In the genomic region with DNA sequence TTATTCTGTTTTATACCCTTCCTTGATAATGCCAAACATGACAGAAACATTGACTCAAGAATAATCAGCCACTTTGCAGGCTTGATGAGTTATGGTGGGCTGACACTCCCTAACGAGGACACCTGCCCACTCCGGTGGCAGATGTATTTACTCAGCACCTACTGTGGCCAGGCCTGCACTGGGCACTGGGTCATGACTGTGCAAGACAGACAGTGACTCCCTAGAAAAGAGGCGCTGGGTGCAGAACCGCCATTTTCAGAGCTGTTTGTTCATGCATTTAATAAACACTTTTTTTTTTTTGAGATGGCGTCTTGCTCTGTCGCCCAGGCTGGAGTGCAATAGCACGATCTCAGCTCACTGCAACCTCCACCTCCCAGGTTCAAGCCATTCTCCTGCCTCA, we compare ENCODE assay signal across 14 cellular contexts. TPM values are rescaled to one million over a fixed set of nuclear protein-coding genes. Genes with fewer than 3 reads are reported as not detected.
DNase-seq lines count a peak whose midpoint lies in the region; ATAC-seq and TF ChIP-seq lines count a peak whose summit lies in the region.
"Had no signal": no experiment of that assay in that cellular context is flagged by ENCODE, and none has a peak within 500 bp of the region (broad histone marks: within the 10 kb centered on the region; RNA-seq: fewer than 3 reads in every experiment).

No MANE protein-coding gene starts in this region.

- H2AFZ ChIP-seq in H9 (ENCODE audit: low read length): no peak overlapping the region

- H4K5ac ChIP-seq in H9 (ENCODE audit: insufficient read length, low read depth, low read length): no peak overlapping the region

- no peak overlapping the region for H2BK12ac ChIP-seq in H9 (ENCODE audit: insufficient read length, low read depth, low read length)

- no peaks in the 10 kb centered on the region for H3K27me3 ChIP-seq in BLaER1
- no peaks in the 10 kb centered on the region for H3K27me3 ChIP-seq in H9 (ENCODE audit: insufficient read depth, low read length)
- H3K27me3 ChIP-seq in H7 (ENCODE audit: control insufficient read depth, insufficient read depth, low read length): no peaks in the 10 kb centered on the region; the same call in 1 of the 2 replicates

- no peak overlapping the region for H3K9ac ChIP-seq in BLaER1
- no peak overlapping the region for H3K9ac ChIP-seq in H9 (ENCODE audit: extremely low read depth, insufficient read length, low read length)

- peaks cover 2 to 9% (median 7%) of the 10 kb centered on the region in 3 experiments; a peak in 5 of 7 replicates for H3K36me3 Mint-ChIP-seq in H9 (ENCODE audit: insufficient read depth in 1 of 3, low read depth in 3 of 3)
- H3K36me3 Mint-ChIP-seq: IgD-negative memory B cell had no signal

- no peak overlapping the region for H3K27ac Mint-ChIP-seq in H9
- H3K27ac Mint-ChIP-seq: CD4-positive, CD25-positive, alpha-beta regulatory T cell had no signal

- H2BK5ac ChIP-seq in H9 (ENCODE audit: insufficient read length, low read length): no peak overlapping the region

- H3K79me2 ChIP-seq in H9 (ENCODE audit: insufficient read depth, low read length): no peaks in the 10 kb centered on the region

- H3K4ac ChIP-seq in H9 (ENCODE audit: low read depth, low read length): no peak overlapping the region

- H4K20me1 ChIP-seq in BLaER1 (no peaks in the 10 kb centered on the region), H9 (ENCODE audit: control insufficient read depth, insufficient read depth, insufficient read length) (no peaks in the 10 kb centered on the region)

- no peak overlapping the region for H3K14ac ChIP-seq in H9 (ENCODE audit: insufficient read depth, low read length)

- no peak overlapping the region for H2AK5ac ChIP-seq in H9 (ENCODE audit: insufficient read length, low read length)

- H3K27me3 Mint-ChIP-seq in H9 (ENCODE audit: low read depth): peaks cover 18% of the 10 kb centered on the region
- H3K27me3 Mint-ChIP-seq: IgD-negative memory B cell had no signal

- no peak overlapping the region for H4K91ac ChIP-seq in H9 (ENCODE audit: insufficient read length, low read depth, low read length)

- no peaks in the 10 kb centered on the region for H3K79me1 ChIP-seq in H9 (ENCODE audit: insufficient read depth, low read depth, low read length, poor library complexity, severe bottlenecking)

- no peak for ATAC-seq in HG02642 (IDR thresholded peaks at IDR 0.05; ENCODE audit: poor library complexity, unreplicated experiment)
- ATAC-seq: HCT116 had no signal

- no peak overlapping the region for H3K18ac ChIP-seq in H9 (ENCODE audit: insufficient read length, low read depth, low read length)

- no peak overlapping the region for H2BK120ac ChIP-seq in H9 (ENCODE audit: low read depth, low read length, poor library complexity, severe bottlenecking)

- TF ChIP-seq CTCF in H9 (conservative IDR thresholded peaks at IDR 0.05): no peak

- H3K4me3 ChIP-seq in BLaER1 (no peak overlapping the region), H7 (ENCODE audit: insufficient read depth, low read depth, low read length) (no peak overlapping the region)

- H3K4me2 ChIP-seq in BLaER1 (peak overlapping the region; percentile 54), H9 (ENCODE audit: insufficient read depth, insufficient read length, low read length) (no peak overlapping the region)

- H3K4me1 ChIP-seq in BLaER1: peaks cover 32% of the 10 kb centered on the region
- H3K4me1 ChIP-seq in H9 (ENCODE audit: insufficient read depth, low read length): no peaks in the 10 kb centered on the region

- no peaks in the 10 kb centered on the region for H3K23me2 ChIP-seq in H9 (ENCODE audit: insufficient read length, low read depth, low read length, poor library complexity, severe bottlenecking)

- H3K27ac ChIP-seq in BLaER1 (no peak overlapping the region), H9 (ENCODE audit: insufficient read length, low read depth, low read length) (no peak overlapping the region)
- H3K27ac ChIP-seq: 22Rv1 had no signal

- H3K56ac ChIP-seq in H9 (ENCODE audit: insufficient read length, low read depth, low read length): peak overlapping the region; percentile 58

- H4K8ac ChIP-seq in H9 (replicated peaks; ENCODE audit: insufficient read length, low read depth, low read length): no peak overlapping the region

- DNase-seq in NCI-H146 (lab: John Stamatoyannopoulos, UW): peak; percentile 45
- no peak for DNase-seq in NCI-H146 treated with DMSO at 0.1 percent for 48 hours (lab: John Stamatoyannopoulos, UW; ENCODE audit: unreplicated experiment)
- no peak for DNase-seq in H9
- peak; percentile 29 for DNase-seq in islet precursor cell
- no peak for DNase-seq in H4 (ENCODE audit: low spot score)
- no peak for DNase-seq in H7
- DNase-seq: CD4-positive, CD25-positive, alpha-beta regulatory T cell; DMS79; GOT3 had no signal

- no CpG with 5 or more reads among the region's 7 CpGs for WGBS in H9 (ENCODE audit: extremely low coverage, insufficient read length, low lambda C conversion rate)

- no peak overlapping the region for H2BK15ac ChIP-seq in H9 (ENCODE audit: low read depth, low read length)

- peaks cover 20 to 22% of the 10 kb centered on the region in 2 experiments for H3K9me3 Mint-ChIP-seq in H9

- H3K4me3 Mint-ChIP-seq in H9: no peak overlapping the region
- H3K4me3 Mint-ChIP-seq: CD4-positive, CD25-positive, alpha-beta regulatory T cell had no signal

- H3T11ph ChIP-seq in H9 (ENCODE audit: low read length): no peak overlapping the region

- H3K36me3 ChIP-seq in BLaER1: no peaks in the 10 kb centered on the region
- H3K36me3 ChIP-seq in H7 (replicated peaks; ENCODE audit: control insufficient read depth, insufficient read depth, low read length): no peaks in the 10 kb centered on the region

- H3K23ac ChIP-seq in H9 (ENCODE audit: insufficient read length, low read depth, low read length): no peak overlapping the region

- H3K9me3 ChIP-seq in BLaER1 (peaks cover 15% of the 10 kb centered on the region), H9 (ENCODE audit: control insufficient read depth, low read depth, low read length) (no peaks in the 10 kb centered on the region)

- no peak overlapping the region for H2BK20ac ChIP-seq in H9 (ENCODE audit: low read depth, low read length, poor library complexity, severe bottlenecking)

- H3K4me1 Mint-ChIP-seq in H9: no peaks in the 10 kb centered on the region

RNA-seq across cellular contexts. Expression of a gene that starts 32.5 kb away (rescaled TPM):
- total RNA-seq in H9 (2021): 1.8 and 2.5 TPM in 2 replicates
- total RNA-seq in H4 (2014; rRNA removed; shearing (Covaris generic)): 1.7 and 2.6 TPM in 2 replicates
- total RNA-seq in H7 (2014; rRNA removed; shearing (Covaris generic)): 0.52 and 1.1 TPM in 2 replicates

Comparison
In these comparisons a context has a peak if more than half of its experiments do, and no peak if none do; other contexts are left out.
1. DNase-seq: peak in NCI-H146 (single experiment) and islet precursor cell (single experiment); none in NCI-H146 treated with DMSO at 0.1 percent for 48 hours (single experiment), H9 (single experiment), H4 (single experiment) and H7 (single experiment).